Comparison of ENCODE assay signal across 40 cellular contexts in the genomic region with DNA sequence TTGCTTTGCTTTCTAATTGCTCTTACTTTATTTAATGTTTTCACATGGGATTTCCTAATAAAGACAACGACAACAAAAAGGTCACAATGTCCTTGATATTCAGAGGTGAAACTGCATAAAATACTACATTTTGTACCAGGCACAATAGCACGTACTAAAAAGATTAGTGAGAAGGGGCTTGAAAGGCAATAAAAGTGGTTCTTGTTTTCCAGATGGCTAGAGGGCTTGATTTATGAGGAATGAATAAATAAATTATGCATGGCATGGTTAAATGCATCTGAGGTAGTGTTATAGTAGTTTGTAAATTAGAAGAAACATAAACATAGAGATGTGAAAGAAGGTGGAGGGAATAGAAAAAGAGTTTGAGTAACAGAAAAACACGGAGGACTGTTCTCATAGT.
"Had no signal": no experiment of that assay in that cellular context is flagged by ENCODE, and none has a peak within 500 bp of the region (broad histone marks: within the 10 kb centered on the region; RNA-seq: fewer than 3 reads in every experiment).

No MANE protein-coding gene starts in this region.

- FAIRE-seq: bronchial epithelial cell, TTC549 had no signal

- H3K36me3 ChIP-seq: adrenal gland, cardiac muscle cell, WERI-Rb-1 had no signal

- H3K27ac Mint-ChIP-seq: activated CD4-positive, alpha-beta memory T cell treated with anti-CD3 and anti-CD28 coated beads for 36 hours; activated CD4-positive, alpha-beta T cell treated with anti-CD3 and anti-CD28 coated beads for 36 hours; activated CD4-positive, alpha-beta T cell treated with anti-CD3 and anti-CD28 coated beads, Interleukin-2, amount 10 ng/mL, durations not matched to agents 24 days and 14 days; activated CD8-positive, alpha-beta T cell treated with anti-CD3 and anti-CD28 coated beads for 36 hours; activated naive CD4-positive, alpha-beta T cell treated with anti-CD3 and anti-CD28 coated beads for 36 hours; activated naive CD4-positive, alpha-beta T cell treated with anti-CD3 and anti-CD28 coated beads, Interleukin-2, amount 50 U/mL, for 72 hours; activated naive CD8-positive, alpha-beta T cell treated with anti-CD3 and anti-CD28 coated beads for 36 hours; activated T-cell treated with anti-CD3 and anti-CD28 coated beads, Interleukin-2, amount 50 U/mL, for 72 hours; activated T-helper 1 cell treated with anti-CD3 and anti-CD28 coated beads, Interleukin-12 subunit alpha, Interleukin-12 subunit beta, Interleukin-2, Interleukin-4 antibody, amounts not matched to agents 30 ng/mL and 10 ng/mL and 1 ng/mL, durations not matched to agents 14 hours and 24 hours and 36 hours; activated T-helper 17 cell treated with anti-CD3 and anti-CD28 coated beads, Interleukin-2, amount 50 U/mL, for 72 hours; brain; T-helper 1 cell treated with Interleukin-12 subunit alpha and Interleukin-12 subunit beta and Interleukin-4 antibody, amounts not matched to agents 30 μg/mL and 1 μg/mL, for 36 hours; T-helper 2 cell treated with Interferon-gamma antibody and Interleukin-4, amounts not matched to agents 5 μg/mL and 100 μg/mL, for 36 hours; WTC11 had no signal

- H3K4me3 ChIP-seq: adrenal gland, cardiac muscle cell had no signal

- H3K4me1 Mint-ChIP-seq: activated CD4-positive, alpha-beta T cell treated with anti-CD3 and anti-CD28 coated beads for 36 hours; activated CD4-positive, alpha-beta T cell treated with anti-CD3 and anti-CD28 coated beads, Interleukin-2, amount 10 ng/mL, durations not matched to agents 24 days and 14 days; activated naive CD8-positive, alpha-beta T cell treated with anti-CD3 and anti-CD28 coated beads for 36 hours; activated T-helper 17 cell treated with anti-CD3 and anti-CD28 coated beads, Interleukin-2, amount 50 U/mL, for 72 hours; brain; central memory CD8-positive, alpha-beta T cell had no signal

- ATAC-seq: activated CD4-positive, alpha-beta T cell treated with anti-CD3 and anti-CD28 coated beads for 36 hours; activated CD4-positive, CD25-positive, alpha-beta regulatory T cell treated with anti-CD3 and anti-CD28 coated beads, Interleukin-2, amount 50 U/mL, for 24 hours; activated CD8-positive, alpha-beta T cell treated with anti-CD3 and anti-CD28 coated beads for 36 hours; activated naive CD4-positive, alpha-beta T cell treated with anti-CD3 and anti-CD28 coated beads, Interleukin-2, amount 50 U/mL, for 72 hours; activated T-cell treated with anti-CD3 and anti-CD28 coated beads, Interleukin-2, amount 50 U/mL, for 4 hours; activated T-cell treated with anti-CD3 and anti-CD28 coated beads, Interleukin-2, amount 50 U/mL, for 72 hours; activated T-helper 17 cell treated with anti-CD3 and anti-CD28 coated beads, Interleukin-2, amount 50 U/mL, for 72 hours; WTC11 had no signal

- DNase-seq: activated CD4-positive, alpha-beta memory T cell treated with anti-CD3 and anti-CD28 coated beads for 36 hours; activated CD4-positive, alpha-beta T cell treated with anti-CD3 and anti-CD28 coated beads for 1 hour; activated CD4-positive, alpha-beta T cell treated with anti-CD3 and anti-CD28 coated beads for 36 hours; activated CD4-positive, alpha-beta T cell treated with anti-CD3 and anti-CD28 coated beads, Interleukin-2, amount 10 ng/mL, durations not matched to agents 24 days and 14 days; activated CD4-positive, alpha-beta T cell treated with anti-CD3 and anti-CD28 coated beads, Interleukin-2, amount 50 U/mL, for 1 hour; activated CD4-positive, alpha-beta T cell treated with anti-CD3 and anti-CD28 coated beads, Interleukin-2, amount 50 U/mL, for 4 hours; activated CD4-positive, CD25-positive, alpha-beta regulatory T cell; activated CD8-positive, alpha-beta memory T cell treated with anti-CD3 and anti-CD28 coated beads, Interleukin-2, amount 50 U/mL, for 4 hours; activated CD8-positive, alpha-beta T cell treated with anti-CD3 and anti-CD28 coated beads for 36 hours; activated effector memory CD4-positive, alpha-beta T cell treated with anti-CD3 and anti-CD28 coated beads, Interleukin-2, amount 50 U/mL, for 16 hours; activated gamma-delta T cell treated with Interleukin-2 at 50 U/mL for 16 hours; activated naive CD4-positive, alpha-beta T cell; activated naive CD4-positive, alpha-beta T cell treated with anti-CD3 and anti-CD28 coated beads for 36 hours; activated naive CD4-positive, alpha-beta T cell treated with anti-CD3 and anti-CD28 coated beads, Interleukin-2, amount 50 U/mL, for 16 hours; activated naive CD8-positive, alpha-beta T cell treated with anti-CD3 and anti-CD28 coated beads for 36 hours; activated T-cell treated with anti-CD3 and anti-CD28 coated beads for 4 hours; activated T-cell treated with anti-CD3 and anti-CD28 coated beads, Interleukin-2, amount 50 U/mL, for 1 hour; activated T-cell treated with anti-CD3 and anti-CD28 coated beads, Interleukin-2, amount 50 U/mL, for 4 hours; activated T-cell treated with anti-CD3 and anti-CD28 coated beads, Interleukin-2, amount 50 U/mL, for 72 hours; adrenal gland; amniotic stem cell; aorta; caudate nucleus; cerebellar nuclear complex; T-helper 1 cell; T-helper 2 cell; T-helper 9 cell; WERI-Rb-1 had no signal

- H3K27ac ChIP-seq: adrenal gland, cardiac muscle cell, WERI-Rb-1 had no signal

- H3K9me3 ChIP-seq: adrenal gland had no signal

- H3K27me3 Mint-ChIP-seq: activated CD4-positive, alpha-beta memory T cell treated with anti-CD3 and anti-CD28 coated beads for 36 hours; activated CD4-positive, alpha-beta T cell treated with anti-CD3 and anti-CD28 coated beads for 36 hours; activated CD4-positive, alpha-beta T cell treated with anti-CD3 and anti-CD28 coated beads, Interleukin-2, amount 10 ng/mL, durations not matched to agents 24 days and 14 days; activated CD8-positive, alpha-beta T cell treated with anti-CD3 and anti-CD28 coated beads for 36 hours; activated naive CD8-positive, alpha-beta T cell treated with anti-CD3 and anti-CD28 coated beads for 36 hours; activated T-helper 17 cell treated with anti-CD3 and anti-CD28 coated beads, Interleukin-2, amount 50 U/mL, for 72 hours; brain; central memory CD8-positive, alpha-beta T cell had no signal

- H3K4me3 Mint-ChIP-seq: activated CD4-positive, alpha-beta memory T cell treated with anti-CD3 and anti-CD28 coated beads for 36 hours; activated CD4-positive, alpha-beta T cell treated with anti-CD3 and anti-CD28 coated beads for 36 hours; activated CD4-positive, alpha-beta T cell treated with anti-CD3 and anti-CD28 coated beads, Interleukin-2, amount 10 ng/mL, durations not matched to agents 24 days and 14 days; activated CD8-positive, alpha-beta T cell treated with anti-CD3 and anti-CD28 coated beads for 36 hours; activated naive CD4-positive, alpha-beta T cell treated with anti-CD3 and anti-CD28 coated beads for 36 hours; activated naive CD8-positive, alpha-beta T cell treated with anti-CD3 and anti-CD28 coated beads for 36 hours; activated T-cell treated with anti-CD3 and anti-CD28 coated beads, Interleukin-2, amount 50 U/mL, for 4 hours; activated T-cell treated with anti-CD3 and anti-CD28 coated beads, Interleukin-2, amount 50 U/mL, for 72 hours; activated T-helper 1 cell treated with anti-CD3 and anti-CD28 coated beads, Interleukin-12 subunit alpha, Interleukin-12 subunit beta, Interleukin-2, Interleukin-4 antibody, amounts not matched to agents 30 ng/mL and 10 ng/mL and 1 ng/mL, durations not matched to agents 14 hours and 24 hours and 36 hours; activated T-helper 17 cell treated with anti-CD3 and anti-CD28 coated beads, Interleukin-2, amount 50 U/mL, for 72 hours; brain; central memory CD8-positive, alpha-beta T cell; T-helper 1 cell treated with Interleukin-12 subunit alpha and Interleukin-12 subunit beta and Interleukin-4 antibody, amounts not matched to agents 30 μg/mL and 1 μg/mL, for 36 hours; T-helper 2 cell treated with Interferon-gamma antibody and Interleukin-4, amounts not matched to agents 5 μg/mL and 100 μg/mL, for 36 hours; WTC11 had no signal

- H3K9me3 Mint-ChIP-seq: activated CD4-positive, alpha-beta memory T cell treated with anti-CD3 and anti-CD28 coated beads for 36 hours; activated CD4-positive, alpha-beta T cell treated with anti-CD3 and anti-CD28 coated beads, Interleukin-2, amount 10 ng/mL, durations not matched to agents 24 days and 14 days; activated CD8-positive, alpha-beta T cell treated with anti-CD3 and anti-CD28 coated beads for 36 hours; activated naive CD4-positive, alpha-beta T cell treated with anti-CD3 and anti-CD28 coated beads for 36 hours; activated naive CD4-positive, alpha-beta T cell treated with anti-CD3 and anti-CD28 coated beads, Interleukin-2, amount 50 U/mL, for 72 hours; activated naive CD8-positive, alpha-beta T cell treated with anti-CD3 and anti-CD28 coated beads for 36 hours; activated T-cell treated with anti-CD3 and anti-CD28 coated beads, Interleukin-2, amount 50 U/mL, for 4 hours; activated T-cell treated with anti-CD3 and anti-CD28 coated beads, Interleukin-2, amount 50 U/mL, for 72 hours; activated T-helper 1 cell treated with anti-CD3 and anti-CD28 coated beads, Interleukin-12 subunit alpha, Interleukin-12 subunit beta, Interleukin-2, Interleukin-4 antibody, amounts not matched to agents 30 ng/mL and 10 ng/mL and 1 ng/mL, durations not matched to agents 14 hours and 24 hours and 36 hours; activated T-helper 17 cell treated with anti-CD3 and anti-CD28 coated beads, Interleukin-2, amount 50 U/mL, for 72 hours; brain; central memory CD8-positive, alpha-beta T cell; T-helper 1 cell treated with Interleukin-12 subunit alpha and Interleukin-12 subunit beta and Interleukin-4 antibody, amounts not matched to agents 30 μg/mL and 1 μg/mL, for 36 hours; T-helper 2 cell treated with Interferon-gamma antibody and Interleukin-4, amounts not matched to agents 5 μg/mL and 100 μg/mL, for 36 hours had no signal

- H3K27me3 ChIP-seq: adrenal gland, cardiac muscle cell had no signal

- H3K36me3 Mint-ChIP-seq: activated naive CD4-positive, alpha-beta T cell treated with anti-CD3 and anti-CD28 coated beads, Interleukin-2, amount 50 U/mL, for 72 hours; WTC11 had no signal

- H3K4me1 ChIP-seq: adrenal gland had no signal
